In genomic region chr7:35826751-35827150, GRCh38 we compare ENCODE assay signal across 15 cellular contexts. TPM values are rescaled to one million over a fixed set of nuclear protein-coding genes. Genes with fewer than 3 reads are reported as not detected.
DNase-seq lines count a peak whose midpoint lies in the region; ATAC-seq, FAIRE-seq and TF ChIP-seq lines count a peak whose summit lies in the region.
"Had no signal": no experiment of that assay in that cellular context is flagged by ENCODE, and none has a peak within 500 bp of the region (broad histone marks: within the 10 kb centered on the region; RNA-seq: fewer than 3 reads in every experiment).

No MANE protein-coding gene starts in this region.

- H3K9me2 ChIP-seq in GM23248 (ENCODE audit: insufficient read depth) = no peaks in the 10 kb centered on the region

- peaks cover 36% of the 10 kb centered on the region for H3K4me1 Mint-ChIP-seq in astrocyte (ENCODE audit: low read depth, unreplicated experiment)

- peaks cover 9% of the 10 kb centered on the region; the same call in 1 of the 2 replicates for H3F3A ChIP-seq in GM23248 (ENCODE audit: insufficient read depth)

- no peaks in the 10 kb centered on the region for H3K27me3 Mint-ChIP-seq in astrocyte (ENCODE audit: low read depth, unreplicated experiment)
- H3K27me3 Mint-ChIP-seq: CD4-positive, alpha-beta memory T cell had no signal

- peaks cover 5% of the 10 kb centered on the region for H3K9me3 Mint-ChIP-seq in astrocyte (ENCODE audit: unreplicated experiment)

- no peak overlapping the region for H3K4me2 ChIP-seq in astrocyte (ENCODE audit: low read length)
- H3K4me2 ChIP-seq in keratinocyte (ENCODE audit: control insufficient read depth, extremely low read depth, insufficient read depth, low read depth, low read length) = peak overlapping the region; percentile 70
- H3K4me2 ChIP-seq in GM23248 (ENCODE audit: unreplicated experiment) = no peak overlapping the region

- H3K36me3 Mint-ChIP-seq in astrocyte (ENCODE audit: low read depth, unreplicated experiment) = peaks cover 6% of the 10 kb centered on the region

- H3K4me1 ChIP-seq in left ventricle myocardium inferior (peaks cover 91% of the 10 kb centered on the region), astrocyte (ENCODE audit: insufficient read depth, low read length) (peaks cover 9% of the 10 kb centered on the region), keratinocyte (ENCODE audit: control insufficient read depth, extremely low read depth, insufficient read depth, low read length) (peaks cover 23% of the 10 kb centered on the region), GM23248 (ENCODE audit: insufficient read depth) (peaks cover 29% of the 10 kb centered on the region)

- H3K9me3 ChIP-seq in left ventricle myocardium inferior (replicated peaks) = peaks cover 7% of the 10 kb centered on the region
- H3K9me3 ChIP-seq in astrocyte (ENCODE audit: insufficient read depth, low read depth, low read length) = no peaks in the 10 kb centered on the region
- H3K9me3 ChIP-seq in keratinocyte (ENCODE audit: control insufficient read depth, low read depth, low read length) = no peaks in the 10 kb centered on the region
- no peaks in the 10 kb centered on the region for H3K9me3 ChIP-seq in GM23248 (ENCODE audit: low read depth)

- H3K36me3 ChIP-seq in left ventricle myocardium inferior (no peaks in the 10 kb centered on the region), astrocyte (ENCODE audit: insufficient read depth, low read length) (no peaks in the 10 kb centered on the region), keratinocyte (ENCODE audit: control insufficient read depth in 2 of 2, extremely low read depth in 1 of 2, insufficient read depth in 2 of 2, low read length in 2 of 2) (no peaks in the 10 kb centered on the region), GM23248 (ENCODE audit: low read depth) (no peaks in the 10 kb centered on the region)

- H2AFZ ChIP-seq in astrocyte (ENCODE audit: low read depth, low read length) (no peak overlapping the region), keratinocyte (ENCODE audit: control insufficient read depth, low read length) (no peak overlapping the region), GM23248 (no peak overlapping the region)

- DNase-seq in left ventricle myocardium inferior = no peak
- no peak for DNase-seq in cardiac septum (ENCODE audit: low spot score)
- DNase-seq in astrocyte (ENCODE audit: low read depth) = no peak
- no peak for DNase-seq in keratinocyte (ENCODE audit: low read depth, low spot score)
- no peak for DNase-seq in GM23248
- DNase-seq in omental fat pad (ENCODE audit: low spot score) = no peak
- DNase-seq: 8988T; ACHN; C1 segment of cervical spinal cord; CD4-positive, alpha-beta memory T cell; DMS79 had no signal

- H4K20me1 ChIP-seq in astrocyte (ENCODE audit: insufficient read depth, low read length) = peaks cover 92% of the 10 kb centered on the region
- H4K20me1 ChIP-seq in keratinocyte (ENCODE audit: control insufficient read depth, extremely low read depth, insufficient read depth, low read length) = no peaks in the 10 kb centered on the region
- H4K20me1 ChIP-seq in GM23248 (ENCODE audit: insufficient read depth) = peaks cover 12% of the 10 kb centered on the region

- peak overlapping the region; percentile 21 for H3K27ac Mint-ChIP-seq in astrocyte (ENCODE audit: unreplicated experiment)
- H3K27ac Mint-ChIP-seq: CD4-positive, alpha-beta memory T cell had no signal

- no peak overlapping the region for H3K4me3 ChIP-seq in left ventricle myocardium inferior
- no peak overlapping the region for H3K4me3 ChIP-seq in astrocyte (ENCODE audit: insufficient read depth, low read depth, low read length)
- H3K4me3 ChIP-seq in keratinocyte (ENCODE audit: control insufficient read depth in 2 of 3, extremely low read depth in 1 of 3, insufficient read depth in 2 of 3, low read depth in 1 of 3, low read length in 3 of 3) = peak overlapping the region in 1 of 3 experiments; percentile 50
- no peak overlapping the region for H3K4me3 ChIP-seq in GM23248

- H3K9me1 ChIP-seq in keratinocyte (ENCODE audit: control insufficient read depth, extremely low read depth, insufficient read depth, low read length) = no peaks in the 10 kb centered on the region

- in situ Hi-C loops in GM23248 (cut with MboI) = no loop called here

- H3K79me2 ChIP-seq in astrocyte (ENCODE audit: insufficient read depth, low read length) (peaks cover 100% of the 10 kb centered on the region), keratinocyte (ENCODE audit: control insufficient read depth, insufficient read depth, low read length) (peaks cover 96% of the 10 kb centered on the region), GM23248 (ENCODE audit: insufficient read depth) (peaks cover 100% of the 10 kb centered on the region)

- FAIRE-seq in astrocyte (lab: Jason Lieb, UNC) = no peak
- no peak for FAIRE-seq in keratinocyte (lab: Jason Lieb, UNC)
- FAIRE-seq: GM12892, GM19239 had no signal

- TF ChIP-seq CTCF in left ventricle myocardium inferior (IDR thresholded peaks at IDR 0.05; ENCODE audit: borderline replicate concordance) = no peak
- no peak for TF ChIP-seq CTCF in astrocyte (IDR thresholded peaks at IDR 0.05; ENCODE audit: insufficient read depth, low read depth, low read length)
- no peak for TF ChIP-seq CTCF in keratinocyte (optimal IDR thresholded peaks at IDR 0.05 in 1 of 3, IDR thresholded peaks at IDR 0.05 in 1 of 3, conservative IDR thresholded peaks at IDR 0.05 in 1 of 3; ENCODE audit: extremely low read depth in 1 of 3, insufficient read depth in 2 of 3, low read length in 3 of 3)
- no peak for TF ChIP-seq CTCF in omental fat pad (IDR thresholded peaks at IDR 0.05)

- ATAC-seq in HG02884 (IDR thresholded peaks at IDR 0.05; ENCODE audit: unreplicated experiment) (no peak), omental fat pad (ENCODE audit: low FRiP score) (no peak)
- ATAC-seq: HCT116 had no signal

- dilution Hi-C loops in keratinocyte (cut with MboI; ENCODE audit: extremely low pct_ligation_motif_present, low sequenced_read_pairs) = no loop called here

- no peaks in the 10 kb centered on the region for H3K27me3 ChIP-seq in left ventricle myocardium inferior (ENCODE audit: low read depth)
- no peaks in the 10 kb centered on the region for H3K27me3 ChIP-seq in astrocyte (ENCODE audit: insufficient read depth, low read length)
- no peaks in the 10 kb centered on the region for H3K27me3 ChIP-seq in keratinocyte (ENCODE audit: control insufficient read depth, extremely low read depth, insufficient read depth, low read length)
- H3K27me3 ChIP-seq in GM23248 (replicated peaks; ENCODE audit: insufficient read depth) = no peaks in the 10 kb centered on the region

- H3K9ac ChIP-seq in astrocyte (ENCODE audit: low read length) (no peak overlapping the region), keratinocyte (ENCODE audit: control insufficient read depth, extremely low read depth, insufficient read depth, low read length) (no peak overlapping the region), GM23248 (no peak overlapping the region)

- intact Hi-C loops in left ventricle myocardium inferior (cut with micrococcal nuclease) = no loop called here
- intact Hi-C loops in cardiac septum (cut with DNase I) = no loop called here

- H3K4me3 Mint-ChIP-seq in astrocyte (ENCODE audit: unreplicated experiment) = no peak overlapping the region

- 98% methylated on average over 4 of the region's 4 CpGs for WGBS in GM23248 (ENCODE audit: low coverage in 1 of 2, low lambda C conversion rate in 2 of 2, missing lambda C conversion rate in 2 of 2), 2 experiments

- H3K27ac ChIP-seq in left ventricle myocardium inferior (replicated peaks) = peak overlapping the region; percentile 27
- H3K27ac ChIP-seq in astrocyte (ENCODE audit: low read depth, low read length) = no peak overlapping the region
- peak overlapping the region; percentile 6 for H3K27ac ChIP-seq in keratinocyte (ENCODE audit: control insufficient read depth, insufficient read depth, low read length)
- no peak overlapping the region for H3K27ac ChIP-seq in GM23248

RNA-seq across cellular contexts. Expression of gene SEPTIN7, which starts 25.9 kb away (rescaled TPM):
- 187 TPM for total RNA-seq in left ventricle myocardium inferior
- total RNA-seq in cardiac septum = 232 TPM
- total RNA-seq in astrocyte = 330 and 339 TPM in 2 replicates
- polyA plus RNA-seq in keratinocyte = 158 to 284 TPM (median 173 TPM) in 3 replicates
- 560 TPM for polyA plus RNA-seq in keratinocyte (2011; ENCODE audit: low read depth)
- 113 and 242 TPM in 2 replicates for polyA plus RNA-seq in keratinocyte (2011; cell fraction: cytosol; rRNA removed)
- polyA plus RNA-seq in keratinocyte (2011; cell fraction: nucleus; rRNA removed) = 117 and 173 TPM in 2 replicates
- polyA plus RNA-seq in keratinocyte (2012; ENCODE audit: low replicate concordance) = 148 and 213 TPM in 2 replicates
- 23.1 to 180 TPM (median 92.1 TPM) in 3 replicates for polyA minus RNA-seq in keratinocyte
- polyA minus RNA-seq in keratinocyte (2011; cell fraction: cytosol; rRNA and poly(A)+ RNA removed) = 84.8 TPM
- polyA minus RNA-seq in keratinocyte (2011; cell fraction: nucleus; rRNA and poly(A)+ RNA removed) = 57.4 and 108 TPM in 2 replicates
- 368 and 405 TPM in 2 replicates for total RNA-seq in GM23248 (2014; rRNA removed; shearing (Covaris generic))
- polyA plus RNA-seq in GM23248 (2016; fragmentation: Nextera tagmentation; extraction: Ambion mirVana) = 509 and 521 TPM in 2 replicates
- 100 to 1,000 TPM; 157 to 252 (median 192) TPM for total RNA-seq in omental fat pad

Comparison
In these comparisons a context has a peak if more than half of its experiments do, and no peak if none do; other contexts are left out.
1. H3K27ac ChIP-seq: peak in left ventricle myocardium inferior (single experiment) and keratinocyte (single experiment); none in astrocyte (single experiment) and GM23248 (single experiment).